Comparison of ENCODE assay signal across 9 cellular contexts in genomic region chr11:33942954-33943353, GRCh38. TPM values are rescaled to one million over a fixed set of nuclear protein-coding genes. Genes with fewer than 3 reads are reported as not detected.
A peak's percentile ranks its signal among the peaks of the same experiment; 100 is the strongest.
DNase-seq lines count a peak whose midpoint lies in the region; ATAC-seq and TF ChIP-seq lines count a peak whose summit lies in the region.
"Had no signal": no experiment of that assay in that cellular context is flagged by ENCODE, and none has a peak within 500 bp of the region (broad histone marks: within the 10 kb centered on the region; RNA-seq: fewer than 3 reads in every experiment).

No MANE protein-coding gene starts in this region.

- no peaks in the 10 kb centered on the region for H3K36me3 ChIP-seq in testis (ENCODE audit: low read depth, missing control alignments)

- H3K27me3 ChIP-seq in testis, result no peaks in the 10 kb centered on the region

- peak; percentile 68 for ATAC-seq in GM18858 (IDR thresholded peaks at IDR 0.05; ENCODE audit: unreplicated experiment)
- ATAC-seq in HG03039 (IDR thresholded peaks at IDR 0.05; ENCODE audit: unreplicated experiment), result peak; percentile 55
- peak; percentile 71 for ATAC-seq in sciatic nerve
- ATAC-seq in GM19452 (IDR thresholded peaks at IDR 0.05; ENCODE audit: unreplicated experiment), result no peak

- 53 to 59% methylated on average over 4 of the region's 4 CpGs for whole genome bisulfite sequencing in testis, 2 donors

- H3K27ac ChIP-seq in testis, result no peak overlapping the region

- DNase-seq in choroid plexus epithelial cell (ENCODE audit: low read depth), result peak; percentile 68
- peak; percentile 62 for DNase-seq in sciatic nerve (ENCODE audit: low spot score)
- no peak for DNase-seq in Kasumi-1 (lab: John Stamatoyannopoulos, UW)
- DNase-seq in NOMO-1 treated with dmso at 0.1 percent for 144 hours (lab: John Stamatoyannopoulos, UW; ENCODE audit: unreplicated experiment), result no peak
- DNase-seq in testis, result no peak
- DNase-seq: activated CD4-positive, alpha-beta T cell treated with anti-CD3 and anti-CD28 coated beads for 1 hour had no signal

- no peak overlapping the region for H3K4me3 ChIP-seq in choroid plexus epithelial cell (ENCODE audit: low read depth, low read length)
- no peak overlapping the region for H3K4me3 ChIP-seq in testis

- no peaks in the 10 kb centered on the region for H3K4me1 ChIP-seq in testis

- TF ChIP-seq CTCF in choroid plexus epithelial cell (conservative IDR thresholded peaks at IDR 0.05; ENCODE audit: low read depth, low read length) (no peak), testis (IDR thresholded peaks at IDR 0.05) (no peak)

- TF ChIP-seq POLR2A in testis (IDR thresholded peaks at IDR 0.05), result no peak

- intact Hi-C loops in sciatic nerve (cut with DNase I) (no loop called here), testis (cut with DNase I; ENCODE audit: low total_unique reads) (no loop called here)

- no peaks in the 10 kb centered on the region for H3K9me3 ChIP-seq in testis

RNA-seq across cellular contexts. Expression of gene LMO2, which starts 51.1 kb away (rescaled TPM):
- total RNA-seq in sciatic nerve, result 28.3 TPM
- 1 to 10 TPM; 6.5 to 8.1 TPM for total RNA-seq in testis
- 18.3 TPM for polyA plus RNA-seq in testis (ENCODE audit: insufficient read depth, low read depth, low replicate concordance)

Comparison
In these comparisons a context has a peak if more than half of its experiments do, and no peak if none do; other contexts are left out.
1. DNase-seq: peak in choroid plexus epithelial cell (single experiment) and sciatic nerve (single experiment); none in Kasumi-1 (0 of 2), NOMO-1 treated with dmso at 0.1 percent for 144 hours (single experiment) and testis (single experiment).